ENCODE assay signal across 20 cellular contexts in the genomic region with DNA sequence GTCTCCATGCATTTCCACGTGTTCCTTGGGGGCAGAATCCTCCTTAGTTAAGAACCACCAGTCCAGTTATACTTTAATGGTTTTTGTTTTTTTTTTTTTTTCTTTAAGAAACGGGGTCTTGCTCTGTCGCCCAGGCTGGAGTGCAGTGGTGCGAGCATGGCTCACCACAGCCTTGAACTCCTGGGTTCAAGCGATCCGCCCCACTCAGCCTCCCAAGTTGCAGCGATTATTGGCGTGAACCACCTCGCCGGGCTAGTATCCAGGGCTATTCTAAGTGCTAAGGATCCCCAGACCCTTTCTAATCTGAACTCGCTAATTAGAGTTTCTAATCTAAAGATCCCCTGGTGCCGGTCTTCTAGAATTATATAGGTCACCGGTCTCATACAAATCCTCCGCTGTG. TPM values are rescaled to one million over a fixed set of nuclear protein-coding genes. Genes with fewer than 3 reads are reported as not detected.
DNase-seq lines count a peak whose midpoint lies in the region; ATAC-seq, FAIRE-seq and TF ChIP-seq lines count a peak whose summit lies in the region.
"Had no signal": no experiment of that assay in that cellular context is flagged by ENCODE, and none has a peak within 500 bp of the region (broad histone marks: within the 10 kb centered on the region; RNA-seq: fewer than 3 reads in every experiment).

No MANE protein-coding gene starts in this region.

- H3K9me3 Mint-ChIP-seq in H9 = peaks cover 4% of the 10 kb centered on the region in 2 experiments; a peak in 3 of 5 replicates

- 0 out of 3 replicates have a peak, but pooled peaks cover 3% of the 10 kb centered on the region for H3K9me3 ChIP-seq in A549
- no peaks in the 10 kb centered on the region for H3K9me3 ChIP-seq in H9 (ENCODE audit: control insufficient read depth, low read depth, low read length)
- H3K9me3 ChIP-seq in PC-9 (ENCODE audit: insufficient read depth, low read depth) = no peaks in the 10 kb centered on the region
- no peaks in the 10 kb centered on the region for H3K9me3 ChIP-seq in iPS-18c (ENCODE audit: control insufficient read depth, insufficient read depth, low read length)
- H3K9me3 ChIP-seq: adrenal gland, upper lobe of left lung had no signal

- H2BK15ac ChIP-seq in H9 (ENCODE audit: low read depth, low read length) = no peak overlapping the region

- no peak overlapping the region for H2AK5ac ChIP-seq in H9 (ENCODE audit: insufficient read length, low read length)

- H4K8ac ChIP-seq in H9 (replicated peaks; ENCODE audit: insufficient read length, low read depth, low read length) = no peak overlapping the region

- peaks cover 61% of the 10 kb centered on the region for H3F3A ChIP-seq in PC-9 (ENCODE audit: insufficient read depth, low read depth)

- no peak overlapping the region for H4K91ac ChIP-seq in H9 (ENCODE audit: insufficient read length, low read depth, low read length)

- no peaks in the 10 kb centered on the region for H3K9me2 ChIP-seq in PC-9 (ENCODE audit: insufficient read depth)

- H3K4ac ChIP-seq in H9 (ENCODE audit: low read depth, low read length) = no peak overlapping the region

- no peak overlapping the region for H2BK20ac ChIP-seq in H9 (ENCODE audit: low read depth, low read length, poor library complexity, severe bottlenecking)

- WGBS in A549 (ENCODE audit: missing lambda C conversion rate) = 92% methylated on average over 12 of the region's 14 CpGs
- WGBS in H9 (ENCODE audit: extremely low coverage, insufficient read length, low lambda C conversion rate) = no CpG with 5 or more reads among the region's 14 CpGs

- H3K79me2 ChIP-seq in H9 (ENCODE audit: insufficient read depth, low read length) (no peaks in the 10 kb centered on the region), PC-9 (ENCODE audit: low read depth) (peaks cover 26% of the 10 kb centered on the region)

- no peaks in the 10 kb centered on the region for H4K20me1 ChIP-seq in H9 (ENCODE audit: control insufficient read depth, insufficient read depth, insufficient read length)
- 0 out of 2 replicates have a peak, but pooled peaks cover 5% of the 10 kb centered on the region for H4K20me1 ChIP-seq in PC-9 (ENCODE audit: insufficient read depth)

- intact Hi-C loops in PC-9 (cut with micrococcal nuclease; ENCODE audit: unreplicated experiment) = loop anchor here (2.0 to 5.0 kb wide), 2 partner anchors 34 to 93 kb away; no protein-coding TSS in a partner anchor

- no peak overlapping the region for H2AFZ ChIP-seq in H9 (ENCODE audit: low read length)
- H2AFZ ChIP-seq in PC-9 = no peak overlapping the region

- BruUV-seq in PC-9 (replicated peaks; lab: Mats Ljungman, UMichigan) = TSS peak; percentile 39

- no peak overlapping the region for H3T11ph ChIP-seq in H9 (ENCODE audit: low read length)

- no peak for FAIRE-seq in A549 (lab: Jason Lieb, UNC)

- no peaks in the 10 kb centered on the region; the same call in 1 of the 2 replicates for H3K36me3 ChIP-seq in PC-9 (ENCODE audit: low read depth)

- H3K9ac ChIP-seq in H9 (ENCODE audit: extremely low read depth, insufficient read length, low read length) = no peak overlapping the region
- H3K9ac ChIP-seq: KMS-11 had no signal

- CTCF ChIA-PET in A549 (lab: Yijun Ruan, JAX) = interaction anchor here (0.7 to 9.0 kb wide), 11 partner anchors 9 to 471 kb away, joined by 3 to 98 read pairs (median 3); partner anchors contain the start of genes ABHD8, ANKLE1, DDA1 and MRPL34
- CTCF ChIA-PET in PC-9 (lab: Charles Lee) = interaction anchor here (0.7 kb wide), 2 partner anchors 33 to 97 kb away, joined by 3 to 4 read pairs; no protein-coding TSS in a partner anchor

- H3K4me3 ChIP-seq in A549 (peak overlapping the region; percentile 67; the same call in 1 of the 3 replicates), PC-9 (no peak overlapping the region), iPS-18c (ENCODE audit: insufficient read depth, low read depth, low read length) (peak overlapping the region; percentile 28)
- H3K4me3 ChIP-seq: adrenal gland, upper lobe of left lung had no signal

- TF ChIP-seq POLR2A in A549 (IDR thresholded peaks at IDR 0.05; ENCODE audit: low read length) = no peak

- H4K5ac ChIP-seq in H9 (ENCODE audit: insufficient read length, low read depth, low read length) = no peak overlapping the region

- peaks cover 23% of the 10 kb centered on the region; the same call in 2 of the 3 replicates for H3K4me1 ChIP-seq in A549
- no peaks in the 10 kb centered on the region; the same call in 1 of the 2 replicates for H3K4me1 ChIP-seq in H9 (ENCODE audit: insufficient read depth, low read length)
- H3K4me1 ChIP-seq in PC-9 (replicated peaks; ENCODE audit: insufficient read depth) = peaks cover 37% of the 10 kb centered on the region

- H3K4me2 ChIP-seq in A549 = peak overlapping the region; percentile 91
- peak overlapping the region; percentile 78 for H3K4me2 ChIP-seq in H9 (ENCODE audit: insufficient read depth, insufficient read length, low read length)
- 0 out of 2 replicates have a peak overlapping the region, but pooled peaks have one; percentile 15 for H3K4me2 ChIP-seq in PC-9

- H2BK12ac ChIP-seq in H9 (ENCODE audit: insufficient read length, low read depth, low read length) = no peak overlapping the region

- H3K14ac ChIP-seq in H9 (ENCODE audit: insufficient read depth, low read length) = no peak overlapping the region

- DNase-seq in A549 (ENCODE audit: low read depth in 1 of 2, low spot score in 1 of 2) (no peak), H9 (no peak), PC-9 (peak in 1 of 2 experiments; percentile 9), NCI-H1694 (lab: John Stamatoyannopoulos, UW) (no peak), NCI-H1092 (lab: John Stamatoyannopoulos, UW) (no peak), NCI-H2029 treated with DMSO at 0.1 percent for 48 hours (lab: John Stamatoyannopoulos, UW) (no peak)
- DNase-seq: ACHN; C1 segment of cervical spinal cord; effector CD4-positive, alpha-beta T cell; mesenchymal stem cell; NCI-H187 treated with DMSO at 0.1 percent for 48 hours; NCI-H226 had no signal

- H3K18ac ChIP-seq in H9 (ENCODE audit: insufficient read length, low read depth, low read length) = no peak overlapping the region

- H3K4me1 Mint-ChIP-seq in H9 = peaks cover 5 to 21% of the 10 kb centered on the region in 2 experiments; a peak in 2 of 4 replicates
- H3K4me1 Mint-ChIP-seq: brain had no signal

- H3K79me1 ChIP-seq in H9 (ENCODE audit: insufficient read depth, low read depth, low read length, poor library complexity, severe bottlenecking) = no peaks in the 10 kb centered on the region

- no peak overlapping the region for H2BK5ac ChIP-seq in H9 (ENCODE audit: insufficient read length, low read length)

- peak overlapping the region; percentile 80 to 89 for H3K4me3 Mint-ChIP-seq in H9

- POLR2A ChIA-PET in A549 (lab: Yijun Ruan, JAX) (interaction anchor here (0.6 to 1.4 kb wide), 3 partner anchors 11 to 27 kb away, joined by 3 to 15 read pairs (median 5); partner anchors contain the start of genes BABAM1 and MRPL34), PC-9 (lab: Charles Lee; ENCODE audit: unreplicated experiment) (no interaction called here)

- no peak for TF ChIP-seq RAD21 in A549 (conservative IDR thresholded peaks at IDR 0.05 in 1 of 2, IDR thresholded peaks at IDR 0.05 in 1 of 2)

- H3K36me3 Mint-ChIP-seq in H9 (ENCODE audit: insufficient read depth in 1 of 3, low read depth in 3 of 3) = peaks cover 17 to 20% (median 17%) of the 10 kb centered on the region in 3 experiments

- H3K56ac ChIP-seq in H9 (ENCODE audit: insufficient read length, low read depth, low read length) = no peak overlapping the region

- H2BK120ac ChIP-seq in H9 (ENCODE audit: low read depth, low read length, poor library complexity, severe bottlenecking) = no peak overlapping the region

- TF ChIP-seq CTCF in A549 (IDR thresholded peaks at IDR 0.05) = no peak
- TF ChIP-seq CTCF in H9 (conservative IDR thresholded peaks at IDR 0.05) = no peak
- TF ChIP-seq CTCF in PC-9 (conservative IDR thresholded peaks at IDR 0.05) = no peak

- peak overlapping the region in 1 of 3 experiments; percentile 89; a peak in 1 of 7 replicates for H3K27ac Mint-ChIP-seq in H9

- peaks cover 2% of the 10 kb centered on the region; the same call in 1 of the 2 replicates for H3K27me3 Mint-ChIP-seq in H9 (ENCODE audit: low read depth)
- H3K27me3 Mint-ChIP-seq: brain had no signal

- H3K27me3 ChIP-seq in H9 (ENCODE audit: insufficient read depth, low read length) (no peaks in the 10 kb centered on the region), PC-9 (ENCODE audit: insufficient read depth, low read depth) (no peaks in the 10 kb centered on the region)
- H3K27me3 ChIP-seq: adrenal gland, upper lobe of left lung had no signal

- H3K23me2 ChIP-seq in H9 (ENCODE audit: insufficient read length, low read depth, low read length, poor library complexity, severe bottlenecking) = no peaks in the 10 kb centered on the region

- peak overlapping the region; percentile 87 to 89; a peak in 4 of 6 replicates for H3K27ac ChIP-seq in A549
- no peak overlapping the region for H3K27ac ChIP-seq in H9 (ENCODE audit: insufficient read length, low read depth, low read length)
- H3K27ac ChIP-seq in PC-9 = no peak overlapping the region
- H3K27ac ChIP-seq: epithelial cell of prostate, KMS-11, upper lobe of left lung had no signal

- H3K23ac ChIP-seq in H9 (ENCODE audit: insufficient read length, low read depth, low read length) = no peak overlapping the region

- TF ChIP-seq EP300 in A549 (IDR thresholded peaks at IDR 0.05) = no peak

- no peak for ATAC-seq in A549
- ATAC-seq in HG02798 (IDR thresholded peaks at IDR 0.05; ENCODE audit: poor library complexity, unreplicated experiment) = no peak
- ATAC-seq: Panc1 had no signal

RNA-seq across cellular contexts. Expression of gene ABHD8, which starts 9.6 kb away (rescaled TPM):
- polyA plus RNA-seq in A549 (2011; rRNA removed) (2.3 TPM in 2 replicates), A549 (2017; fragmentation: RNase III; extraction: RNeasy Plus Mini Kit Qiagen cat#74134 plus additional on column Dnase treatment) (3.1 to 4.4 TPM (median 4.2 TPM) in 3 replicates)
- 4.0 and 6.2 TPM in 2 replicates for polyA plus RNA-seq in A549 (2012; cell fraction: cytosol; rRNA removed)
- 3.4 and 5.1 TPM in 2 replicates for polyA plus RNA-seq in A549 (2012; cell fraction: nucleus; rRNA removed)
- 2.0 and 3.0 TPM in 2 replicates for polyA minus RNA-seq in A549 (2011; rRNA and poly(A)+ RNA removed)
- total RNA-seq in H9 (2021) (11.7 and 12.8 TPM in 2 replicates), PC-9 (2021) (32.2 and 37.5 TPM in 2 replicates)

RNA-seq across cellular contexts. Expression of gene ANKLE1, which starts 11.9 kb away (rescaled TPM):
- polyA plus RNA-seq in A549 (2011; rRNA removed) (0.45 and 0.56 TPM in 2 replicates), A549 (2017; fragmentation: RNase III; extraction: RNeasy Plus Mini Kit Qiagen cat#74134 plus additional on column Dnase treatment) (0.74 to 1.2 TPM (median 1.0 TPM) in 3 replicates)
- 0.93 and 1.0 TPM in 2 replicates for polyA plus RNA-seq in A549 (2012; cell fraction: cytosol; rRNA removed)
- polyA plus RNA-seq in A549 (2012; cell fraction: nucleus; rRNA removed) = 7.3 and 8.3 TPM in 2 replicates
- 0.33 TPM in 1 of 2 replicates, not detected in the other for polyA minus RNA-seq in A549 (2011; rRNA and poly(A)+ RNA removed)
- total RNA-seq in H9 (2021) (15.0 and 16.5 TPM in 2 replicates), PC-9 (2021) (0.65 and 1.2 TPM in 2 replicates)

RNA-seq across cellular contexts. Expression of gene MRPL34, which starts 12.1 kb away (rescaled TPM):
- polyA plus RNA-seq in A549 (2011; rRNA removed) = 28.1 and 30.5 TPM in 2 replicates
- polyA plus RNA-seq in A549 (2012; cell fraction: cytosol; rRNA removed) = 51.9 and 54.3 TPM in 2 replicates
- polyA plus RNA-seq in A549 (2012; cell fraction: nucleus; rRNA removed) = 43.2 and 81.8 TPM in 2 replicates
- polyA plus RNA-seq in A549 (2017; fragmentation: RNase III; extraction: RNeasy Plus Mini Kit Qiagen cat#74134 plus additional on column Dnase treatment) = 50.6 to 56.1 TPM (median 54.9 TPM) in 3 replicates
- polyA minus RNA-seq in A549 (2011; rRNA and poly(A)+ RNA removed) = 6.4 and 7.5 TPM in 2 replicates
- total RNA-seq in H9 (2021) = 84.6 and 93.6 TPM in 2 replicates
- total RNA-seq in PC-9 (2021) = 64.8 and 70.8 TPM in 2 replicates

RNA-seq across cellular contexts. Expression of gene DDA1, which starts 15.8 kb away (rescaled TPM):
- polyA plus RNA-seq in A549 (2011; rRNA removed) = 27.5 and 35.5 TPM in 2 replicates
- 73.9 and 80.5 TPM in 2 replicates for polyA plus RNA-seq in A549 (2012; cell fraction: cytosol; rRNA removed)
- 33.7 and 39.6 TPM in 2 replicates for polyA plus RNA-seq in A549 (2012; cell fraction: nucleus; rRNA removed)
- polyA plus RNA-seq in A549 (2017; fragmentation: RNase III; extraction: RNeasy Plus Mini Kit Qiagen cat#74134 plus additional on column Dnase treatment) = 53.5 to 62.1 TPM (median 58.5 TPM) in 3 replicates
- 14.5 TPM in 2 replicates for polyA minus RNA-seq in A549 (2011; rRNA and poly(A)+ RNA removed)
- 42.3 and 45.7 TPM in 2 replicates for total RNA-seq in H9 (2021)
- total RNA-seq in PC-9 (2021) = 47.6 and 72.5 TPM in 2 replicates

RNA-seq across cellular contexts. Expression of gene BABAM1, which starts 26.4 kb away (rescaled TPM):
- polyA plus RNA-seq in A549 (2011; rRNA removed) = 52.1 and 56.0 TPM in 2 replicates
- polyA plus RNA-seq in A549 (2012; cell fraction: cytosol; rRNA removed) = 86.5 and 87.5 TPM in 2 replicates
- polyA plus RNA-seq in A549 (2012; cell fraction: nucleus; rRNA removed) = 96.9 and 101 TPM in 2 replicates
- polyA plus RNA-seq in A549 (2017; fragmentation: RNase III; extraction: RNeasy Plus Mini Kit Qiagen cat#74134 plus additional on column Dnase treatment) = 64.0 to 67.6 TPM (median 65.7 TPM) in 3 replicates
- polyA minus RNA-seq in A549 (2011; rRNA and poly(A)+ RNA removed) = 18.7 and 20.4 TPM in 2 replicates
- total RNA-seq in H9 (2021) = 125 and 130 TPM in 2 replicates
- total RNA-seq in PC-9 (2021) = 127 and 152 TPM in 2 replicates

Comparison
In these comparisons a context has a peak if more than half of its experiments do, and no peak if none do; other contexts are left out.
1. H3K27ac ChIP-seq: peak in A549 (2 of 2); none in H9 (single experiment) and PC-9 (single experiment).
2. H3K4me2 ChIP-seq: peak in every context shown above with its lines; median percentile 91 in A549; 78 in H9; 15 in PC-9.